Comparison of ENCODE assay signal across 7 cellular contexts in genomic region chr1:2411801-2412394, GRCh38. TPM values are rescaled to one million over a fixed set of nuclear protein-coding genes. Genes with fewer than 3 reads are reported as not detected.
A peak's percentile ranks its signal among the peaks of the same experiment; 100 is the strongest.
DNase-seq lines count a peak whose midpoint lies in the region; ATAC-seq and TF ChIP-seq lines count a peak whose summit lies in the region.

No MANE protein-coding gene starts in this region.

- peak overlapping the region; percentile 89 for H3K9ac ChIP-seq in GM23248

- no peaks in the 10 kb centered on the region for H3F3A ChIP-seq in GM23248 (ENCODE audit: insufficient read depth)

- TF ChIP-seq CTCF in brain microvascular endothelial cell (IDR thresholded peaks at IDR 0.05; ENCODE audit: low read depth, low read length, missing control alignments) (no peak), lower lobe of right lung (IDR thresholded peaks at IDR 0.05) (no peak), upper lobe of left lung (IDR thresholded peaks at IDR 0.05) (no peak)

- H3K9me2 ChIP-seq in GM23248 (ENCODE audit: insufficient read depth), result no peaks in the 10 kb centered on the region

- no peaks in the 10 kb centered on the region for H3K9me3 ChIP-seq in GM23248 (ENCODE audit: low read depth)
- no peaks in the 10 kb centered on the region for H3K9me3 ChIP-seq in lower lobe of right lung
- H3K9me3 ChIP-seq in upper lobe of left lung, result no peaks in the 10 kb centered on the region

- ATAC-seq in GM18511 (IDR thresholded peaks at IDR 0.05; ENCODE audit: unreplicated experiment), result peak; percentile 33
- ATAC-seq in lower lobe of right lung, result peak; percentile 20 to 44
- ATAC-seq in upper lobe of left lung (ENCODE audit: low FRiP score in 2 of 2), result peak; percentile 0 to 60

- no peaks in the 10 kb centered on the region for H3K27me3 ChIP-seq in GM23248 (replicated peaks; ENCODE audit: insufficient read depth)
- H3K27me3 ChIP-seq in brain microvascular endothelial cell (replicated peaks), result no peaks in the 10 kb centered on the region
- peaks cover 19% of the 10 kb centered on the region for H3K27me3 ChIP-seq in lower lobe of right lung (ENCODE audit: low read depth)
- H3K27me3 ChIP-seq in upper lobe of left lung, result peaks cover 0 to 3% (median 0%) of the 10 kb centered on the region in 4 donors

- no peaks in the 10 kb centered on the region for H4K20me1 ChIP-seq in GM23248 (ENCODE audit: insufficient read depth)

- H3K36me3 ChIP-seq in GM23248 (ENCODE audit: low read depth), result no peaks in the 10 kb centered on the region
- H3K36me3 ChIP-seq in brain microvascular endothelial cell (replicated peaks), result no peaks in the 10 kb centered on the region
- H3K36me3 ChIP-seq in lower lobe of right lung, result peaks cover 19% of the 10 kb centered on the region
- peaks cover 0 to 23% (median 16%) of the 10 kb centered on the region in 4 donors for H3K36me3 ChIP-seq in upper lobe of left lung

- H3K79me2 ChIP-seq in GM23248 (ENCODE audit: insufficient read depth), result peaks cover 16% of the 10 kb centered on the region

- 14% methylated on average over 20 to 23 of the region's 38 CpGs for WGBS in GM23248 (ENCODE audit: low coverage in 1 of 2, low lambda C conversion rate in 2 of 2, missing lambda C conversion rate in 2 of 2), 2 experiments
- WGBS in upper lobe of left lung, 2 donors, result 13% methylated on average over 6 to 29 of the region's 38 CpGs

- peak overlapping the region; percentile 86 for H3K4me2 ChIP-seq in GM23248 (ENCODE audit: unreplicated experiment)

- no peaks in the 10 kb centered on the region for H3K4me1 ChIP-seq in GM23248 (ENCODE audit: insufficient read depth)
- peaks cover 32% of the 10 kb centered on the region for H3K4me1 ChIP-seq in lower lobe of right lung
- peaks cover 28 to 34% (median 29%) of the 10 kb centered on the region in 4 donors for H3K4me1 ChIP-seq in upper lobe of left lung

- intact Hi-C loops in lower lobe of right lung (cut with DNase I), result no loop called here

- in situ Hi-C loops in GM23248 (cut with MboI) (loop anchor here (10.0 to 25.0 kb wide), 3 partner anchors 133 to 1013 kb away; partner anchors contain the start of gene ACTRT2), brain microvascular endothelial cell (cut with HindIII; ENCODE audit: low pct_ligation_motif_present, low sequenced_read_pairs) (loop anchor here (25.0 kb wide), 1 partner anchor 100 kb away; no protein-coding TSS in a partner anchor)

- H3K4me3 ChIP-seq in GM23248, result peak overlapping the region; percentile 91
- H3K4me3 ChIP-seq in brain microvascular endothelial cell (ENCODE audit: low read depth, low read length), result peak overlapping the region; percentile 84
- H3K4me3 ChIP-seq in lower lobe of right lung, result peak overlapping the region; percentile 97
- peak overlapping the region; percentile 74 to 100 (median 95) for H3K4me3 ChIP-seq in upper lobe of left lung

- no peak for TF ChIP-seq POLR2A in upper lobe of left lung (IDR thresholded peaks at IDR 0.05)

- TF ChIP-seq EP300 in Ishikawa (IDR thresholded peaks at IDR 0.05; ENCODE audit: borderline replicate concordance) (no peak), upper lobe of left lung (IDR thresholded peaks at IDR 0.05) (no peak)

- no peak for TF ChIP-seq RAD21 in Ishikawa (IDR thresholded peaks at IDR 0.05; ENCODE audit: low read depth)

- peak overlapping the region; percentile 79 for H2AFZ ChIP-seq in GM23248

- H3K27ac ChIP-seq in GM23248 (peak overlapping the region; percentile 56), brain microvascular endothelial cell (peak overlapping the region; percentile 69), lower lobe of right lung (peak overlapping the region; percentile 94), upper lobe of left lung (peak overlapping the region; percentile 81 to 87 (median 86))

- DNase-seq in GM23248 (peak; percentile 40), brain microvascular endothelial cell (no peak), lower lobe of right lung (peak; percentile 63), upper lobe of left lung (no peak), ecto neural progenitor cell (ENCODE audit: low spot score) (no peak)

TF ChIP-seq in Ishikawa, 13 proteins besides CTCF, POLR2A, EP300 and RAD21:
- no peak for TF ChIP-seq CREB1 (IDR thresholded peaks at IDR 0.05; ENCODE audit: low read depth)
- peak; percentile 9; the same call in 1 of the 2 replicates for TF ChIP-seq TAF1 (IDR thresholded peaks at IDR 0.05; ENCODE audit: low read depth)
- no peak for TF ChIP-seq YY1 (IDR thresholded peaks at IDR 0.05; ENCODE audit: low read depth)
- TF ChIP-seq USF1 (IDR thresholded peaks at IDR 0.05), result no peak
- TF ChIP-seq CEBPB (IDR thresholded peaks at IDR 0.05), result no peak
- no peak for TF ChIP-seq EGR1 (IDR thresholded peaks at IDR 0.05)
- no peak for TF ChIP-seq FOXM1 (IDR thresholded peaks at IDR 0.05; ENCODE audit: borderline replicate concordance, low read depth)
- no peak for TF ChIP-seq NFIC (IDR thresholded peaks at IDR 0.05)
- no peak for TF ChIP-seq TEAD4 (IDR thresholded peaks at IDR 0.05)
- TF ChIP-seq TCF12 (IDR thresholded peaks at IDR 0.05; ENCODE audit: low read depth), result no peak; the same call in 1 of the 2 replicates
- no peak for TF ChIP-seq MAX (IDR thresholded peaks at IDR 0.05)
- TF ChIP-seq REST (IDR thresholded peaks at IDR 0.05; ENCODE audit: low read depth), result no peak
- TF ChIP-seq ZBTB7A (IDR thresholded peaks at IDR 0.05; ENCODE audit: low read depth), result peak; percentile 15; the same call in 1 of the 2 replicates

RNA-seq across cellular contexts. Expression of gene PEX10, which starts 0.5 kb away (rescaled TPM):
- total RNA-seq in GM23248 (2014; rRNA removed; shearing (Covaris generic)), result 51.3 and 59.1 TPM in 2 replicates
- 24.7 and 29.1 TPM in 2 replicates for polyA plus RNA-seq in GM23248 (2016; fragmentation: Nextera tagmentation; extraction: Ambion mirVana)
- total RNA-seq in lower lobe of right lung (12.4 TPM), upper lobe of left lung (10 to 100 TPM; 15.7 to 32.1 (median 19.9) TPM)

RNA-seq across cellular contexts. Expression of gene RER1, which starts 20.3 kb away (rescaled TPM):
- total RNA-seq in GM23248 (2014; rRNA removed; shearing (Covaris generic)), result 69.7 and 135 TPM in 2 replicates
- 328 and 331 TPM in 2 replicates for polyA plus RNA-seq in GM23248 (2016; fragmentation: Nextera tagmentation; extraction: Ambion mirVana)
- total RNA-seq in lower lobe of right lung, result 133 TPM
- total RNA-seq in upper lobe of left lung, result 100 to 1,000 TPM in 2 of 6 donors, 10 to 100 TPM in 4; 48.2 to 133 (median 61.1) TPM

RNA-seq across cellular contexts. Expression of gene MORN1, which starts 20.5 kb away (rescaled TPM):
- total RNA-seq in GM23248 (2014; rRNA removed; shearing (Covaris generic)), result 6.3 and 8.8 TPM in 2 replicates
- polyA plus RNA-seq in GM23248 (2016; fragmentation: Nextera tagmentation; extraction: Ambion mirVana), result 5.5 and 7.2 TPM in 2 replicates
- total RNA-seq in lower lobe of right lung, result 13.4 TPM
- 10 to 100 TPM in 4 of 6 donors, 1 to 10 TPM in 2; 8.5 to 23.4 (median 14.6) TPM for total RNA-seq in upper lobe of left lung

Comparison
In these comparisons a context has a peak if more than half of its experiments do, and no peak if none do; other contexts are left out.
1. DNase-seq: peak in GM23248 (single experiment) and lower lobe of right lung (single experiment); none in brain microvascular endothelial cell (single experiment), upper lobe of left lung (0 of 2) and ecto neural progenitor cell (single experiment).
2. Peak in every context shown above with its lines, with median percentiles within 50 percentile points of each other: ATAC-seq, H3K27ac ChIP-seq and H3K4me3 ChIP-seq.